In the genomic region with DNA sequence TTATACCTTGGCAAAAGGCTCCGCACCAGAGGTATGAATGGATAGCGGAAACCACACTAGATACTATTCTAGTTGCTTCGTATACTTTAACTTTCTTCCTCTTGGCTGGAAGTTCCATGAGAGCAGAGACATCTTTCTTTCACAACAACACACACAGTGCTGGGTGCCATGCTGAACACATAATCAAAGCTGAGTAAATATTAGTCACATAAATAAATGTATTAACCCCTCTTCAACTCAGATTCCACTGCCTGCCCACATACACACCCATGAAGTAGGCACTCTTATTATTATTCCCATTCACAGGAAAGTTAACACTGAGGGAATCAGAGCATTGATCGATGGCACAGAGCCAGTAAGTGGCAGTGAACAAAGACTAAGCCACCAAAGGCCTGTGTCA, we compare ENCODE assay signal across 27 cellular contexts.
"Had no signal": no experiment of that assay in that cellular context is flagged by ENCODE, and none has a peak within 500 bp of the region (broad histone marks: within the 10 kb centered on the region; RNA-seq: fewer than 3 reads in every experiment).

No MANE protein-coding gene starts in this region.

- H3K4me3 ChIP-seq: Peyer's patch, SJSA1 had no signal

- H3K27me3 ChIP-seq: Peyer's patch, SJSA1 had no signal

- DNase-seq: Kasumi-1, KG1, MM.1S, MV-4-11, NCI-H1092, NCI-H1105, NCI-H1417 treated with DMSO at 0.1 percent for 48 hours, NCI-H1436 treated with DMSO at 0.1 percent for 48 hours, NCI-H1694 treated with DMSO at 0.1 percent for 48 hours, NCI-H187 treated with DMSO at 0.1 percent for 48 hours, NCI-H2081, NCI-H2171 treated with DMSO at 0.1 percent for 48 hours, NCI-H2227 treated with DMSO at 0.1 percent for 48 hours, NCI-H345, NCI-H446, NCI-H510A treated with DMSO at 0.1 percent for 48 hours, NCI-H524 treated with DMSO at 0.1 percent for 48 hours, NCI-H526 treated with DMSO at 0.1 percent for 48 hours, NCI-H774, Peyer's patch, Right ventricle myocardium superior, RPMI8226, SHP77 treated with DMSO at 0.1 percent for 48 hours, SK-N-SH, SW 1271, T-helper 1 cell had no signal

- H3K36me3 ChIP-seq: Peyer's patch, SJSA1 had no signal
